Comparison of ENCODE assay signal across 1 cellular context in the genomic region with DNA sequence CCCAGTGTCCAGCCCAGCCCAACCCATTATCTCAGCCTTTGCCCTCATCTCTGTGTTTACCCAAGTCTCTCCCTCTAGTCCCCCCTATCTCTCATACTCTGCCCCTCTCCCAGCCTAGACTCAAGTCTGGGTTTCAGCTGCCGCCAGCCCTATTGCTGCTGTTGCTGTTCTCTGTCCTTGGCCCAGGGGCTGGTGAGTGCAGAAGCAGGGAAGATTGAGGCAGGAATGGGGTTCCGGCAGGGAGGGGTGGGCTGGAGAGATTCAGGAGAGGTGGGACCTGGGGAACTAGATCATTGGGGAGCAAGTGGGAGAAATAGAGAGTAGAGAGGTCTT.
TF ChIP-seq lines count a peak whose summit lies in the region.

No MANE protein-coding gene starts in this region.

TF ChIP-seq in GM12878, 131 proteins besides CTCF, POLR2A, EP300 and RAD21:
- TF ChIP-seq HDGF (IDR thresholded peaks at IDR 0.05) = peak; percentile 67; the same call in 1 of the 2 replicates
- no peak for TF ChIP-seq FOXM1 (IDR thresholded peaks at IDR 0.05; ENCODE audit: low read depth, low read length)
TF ChIP-seq in GM12878: peak in this region for 1.
